In genomic region chr17:76195281-76196096, GRCh38 we compare ENCODE assay signal across 1 cellular context.
TF ChIP-seq lines count a peak whose summit lies in the region.

No MANE protein-coding gene starts in this region.

TF ChIP-seq in K562, 482 proteins besides CTCF, POLR2A, EP300 and RAD21 (continued from another document):
- TF ChIP-seq ZNF277 (CRISPR knock-in tag; IDR thresholded peaks at IDR 0.05; ENCODE audit: borderline replicate concordance): no peak
- TF ChIP-seq ZNF518B (CRISPR knock-in tag; IDR thresholded peaks at IDR 0.05): no peak
- no peak for TF ChIP-seq KLF6 (CRISPR knock-in tag; IDR thresholded peaks at IDR 0.05; ENCODE audit: borderline replicate concordance)
- peak; percentile 66; the same call in 1 of the 2 replicates for TF ChIP-seq LEF1 (IDR thresholded peaks at IDR 0.05)
- TF ChIP-seq CREM (IDR thresholded peaks at IDR 0.05; ENCODE audit: low read depth): no peak
- no peak for TF ChIP-seq FOXJ3 (CRISPR knock-in tag; IDR thresholded peaks at IDR 0.05)
- TF ChIP-seq ZNF174 (CRISPR knock-in tag; IDR thresholded peaks at IDR 0.05): no peak
- TF ChIP-seq ZNF668 (CRISPR knock-in tag; IDR thresholded peaks at IDR 0.05): no peak
- no peak for TF ChIP-seq THRAP3 (IDR thresholded peaks at IDR 0.05; ENCODE audit: borderline replicate concordance)
- TF ChIP-seq RCOR1 (IDR thresholded peaks at IDR 0.05; ENCODE audit: borderline replicate concordance in 1 of 2, low read depth in 2 of 2, low read length in 2 of 2): peak in 1 of 2 experiments; percentile 17; a peak in 1 of 4 replicates
- TF ChIP-seq ZNF551 (CRISPR knock-in tag; IDR thresholded peaks at IDR 0.05): no peak
- TF ChIP-seq KDM1A (IDR thresholded peaks at IDR 0.05): peak in 1 of 2 experiments; percentile 60; a peak in 1 of 4 replicates
- no peak for TF ChIP-seq MTF1 (CRISPR knock-in tag; IDR thresholded peaks at IDR 0.05; ENCODE audit: borderline replicate concordance)
- no peak for TF ChIP-seq POLR2G (IDR thresholded peaks at IDR 0.05; ENCODE audit: low read depth, low read length)
- 0 out of 4 replicates have a peak, but pooled peaks of 1 of the 2 experiments have one; percentile 8 for TF ChIP-seq TRIM24 (IDR thresholded peaks at IDR 0.05)
- TF ChIP-seq PHTF2 (CRISPR knock-in tag; IDR thresholded peaks at IDR 0.05): no peak
- no peak for TF ChIP-seq RB1 (IDR thresholded peaks at IDR 0.05; ENCODE audit: low read depth)
- no peak for TF ChIP-seq DMBX1 (CRISPR knock-in tag; IDR thresholded peaks at IDR 0.05; ENCODE audit: borderline replicate concordance)
- peak; percentile 80 for TF ChIP-seq ARID1B (IDR thresholded peaks at IDR 0.05)
- TF ChIP-seq DACH1 (IDR thresholded peaks at IDR 0.05; ENCODE audit: partially characterized antibody): no peak
